In genomic region chr1:180188103-180188506, GRCh38 we compare ENCODE assay signal across 9 cellular contexts. TPM values are rescaled to one million over a fixed set of nuclear protein-coding genes. Genes with fewer than 3 reads are reported as not detected.
DNase-seq lines count a peak whose midpoint lies in the region; ATAC-seq and TF ChIP-seq lines count a peak whose summit lies in the region.
"Had no signal": no experiment of that assay in that cellular context is flagged by ENCODE, and none has a peak within 500 bp of the region (broad histone marks: within the 10 kb centered on the region; RNA-seq: fewer than 3 reads in every experiment).

No MANE protein-coding gene starts in this region.

- intact Hi-C loops in HCT116 (cut with micrococcal nuclease) = loop anchor here (1.0 to 5.0 kb wide), 4 partner anchors 64 to 294 kb away; no protein-coding TSS in a partner anchor
- intact Hi-C loops in CD4-positive, alpha-beta T cell (cut with DNase I, micrococcal nuclease) = loop anchor here in 1 of 2 experiments (5.0 to 10.0 kb wide), 2 partner anchors 227 to 289 kb away; no protein-coding TSS in a partner anchor

- H3K4me3 Mint-ChIP-seq in mesothelial cell of epicardium = no peak overlapping the region
- no peak overlapping the region for H3K4me3 Mint-ChIP-seq in CD4-positive, alpha-beta T cell

- CTCF ChIA-PET in HCT116 (lab: Charles Lee) = interaction anchor here (0.6 to 2.0 kb wide), 22 partner anchors 9 to 484 kb away, joined by 3 to 15 read pairs (median 4); partner anchors contain the start of genes ACBD6 and QSOX1
- CTCF ChIA-PET in CD4-positive, alpha-beta T cell (lab: Charles Lee) = interaction anchor here (1.4 kb wide), 1 partner anchor 9 kb away, joined by 4 read pairs; no protein-coding TSS in a partner anchor

- H3K27me3 Mint-ChIP-seq in mesothelial cell of epicardium (ENCODE audit: low read depth) = no peaks in the 10 kb centered on the region
- no peaks in the 10 kb centered on the region for H3K27me3 Mint-ChIP-seq in CD4-positive, alpha-beta T cell

- no peaks in the 10 kb centered on the region for H3K9me2 ChIP-seq in HCT116 (ENCODE audit: insufficient read depth)

- H3K9ac ChIP-seq in HCT116 (ENCODE audit: low read length) = no peak overlapping the region

- no peaks in the 10 kb centered on the region for H3K9me3 ChIP-seq in HCT116 (ENCODE audit: control insufficient read depth in 1 of 2, insufficient read depth in 1 of 2, low read depth in 1 of 2, low read length in 2 of 2)
- H3K9me3 ChIP-seq in CD4-positive, alpha-beta T cell (ENCODE audit: control insufficient read depth, low read length) = no peaks in the 10 kb centered on the region

- H3K79me2 ChIP-seq in HCT116 (ENCODE audit: insufficient read depth, low read length) = no peaks in the 10 kb centered on the region

- ATAC-seq in HCT116 (peak; percentile 97), GM21423 (IDR thresholded peaks at IDR 0.05; ENCODE audit: unreplicated experiment) (no peak)
- no peak for ATAC-seq in CD4-positive, alpha-beta T cell (ENCODE audit: poor library complexity)

- H4K20me1 ChIP-seq in HCT116 (ENCODE audit: insufficient read depth) = no peaks in the 10 kb centered on the region

- H3K36me3 Mint-ChIP-seq in mesothelial cell of epicardium = peaks cover 17% of the 10 kb centered on the region
- H3K36me3 Mint-ChIP-seq in CD4-positive, alpha-beta T cell (ENCODE audit: low read depth) = peaks cover 77% of the 10 kb centered on the region

- H3K4me2 ChIP-seq in HCT116 (ENCODE audit: low read length) = no peak overlapping the region

- H3K9me3 Mint-ChIP-seq in mesothelial cell of epicardium = no peaks in the 10 kb centered on the region
- H3K9me3 Mint-ChIP-seq in CD4-positive, alpha-beta T cell = no peaks in the 10 kb centered on the region

- DNase-seq in DMS114 treated with DMSO at 0.1 percent for 48 hours (lab: John Stamatoyannopoulos, UW; ENCODE audit: unreplicated experiment) (peak; percentile 60), HCT116 (ENCODE audit: low read depth, low spot score) (no peak), NCI-H82 treated with DMSO at 0.1 percent for 48 hours (lab: John Stamatoyannopoulos, UW; ENCODE audit: unreplicated experiment) (peak; percentile 91), dermis blood vessel endothelial cell (peak; percentile 78), mesothelial cell of epicardium (ENCODE audit: low spot score in 2 of 2, unreplicated experiment in 2 of 2) (peak in 1 of 2 experiments; percentile 72)
- no peak for DNase-seq in CD4-positive, alpha-beta T cell
- no peak for DNase-seq in activated CD8-positive, alpha-beta memory T cell treated with anti-CD3 and anti-CD28 coated beads, Interleukin-2, amount 50 U/mL, for 4 hours

- H3K4me1 Mint-ChIP-seq in mesothelial cell of epicardium = no peaks in the 10 kb centered on the region
- no peaks in the 10 kb centered on the region for H3K4me1 Mint-ChIP-seq in CD4-positive, alpha-beta T cell (ENCODE audit: low read depth)

- no peaks in the 10 kb centered on the region for H3K4me1 ChIP-seq in HCT116 (ENCODE audit: control insufficient read depth in 1 of 2, insufficient read depth in 2 of 2, low read length in 2 of 2)

- H3K27ac ChIP-seq in HCT116 (ENCODE audit: low read depth, low read length) = no peak overlapping the region
- no peak overlapping the region for H3K27ac ChIP-seq in CD4-positive, alpha-beta T cell (ENCODE audit: low read depth, low read length)

- H3K27ac Mint-ChIP-seq in mesothelial cell of epicardium = no peak overlapping the region
- H3K27ac Mint-ChIP-seq in CD4-positive, alpha-beta T cell = no peak overlapping the region

- TF ChIP-seq RAD21 in HCT116 (IDR thresholded peaks at IDR 0.05; ENCODE audit: low read depth) = peak; percentile 83

- no peak for TF ChIP-seq POLR2A in HCT116 (IDR thresholded peaks at IDR 0.05; ENCODE audit: borderline replicate concordance, extremely low read depth, insufficient read depth, insufficient read length)

- no TSS peak for BruUV-seq in HCT116 (replicated peaks; lab: Mats Ljungman, UMichigan)

- RAD21 ChIA-PET in HCT116 (lab: Charles Lee; ENCODE audit: low non-redundant PET in 1 of 2, low total read pairs in 2 of 2, uncharacterized antibody in 2 of 2, unreplicated experiment in 2 of 2) = interaction anchor here (0.7 to 1.1 kb wide), 6 partner anchors 9 to 228 kb away, joined by 3 to 5 read pairs (median 4); no protein-coding TSS in a partner anchor

- no peak overlapping the region for H2AFZ ChIP-seq in HCT116 (ENCODE audit: low read depth, low read length, poor library complexity, severe bottlenecking)

- TF ChIP-seq CTCF in HCT116 (IDR thresholded peaks at IDR 0.05 in 2 of 3, conservative IDR thresholded peaks at IDR 0.05 in 1 of 3; ENCODE audit: borderline replicate concordance in 1 of 3, insufficient read depth in 1 of 3, low read depth in 2 of 3, low read length in 2 of 3) = peak; percentile 52 to 86 (median 82)
- peak; percentile 65 for TF ChIP-seq CTCF in mesothelial cell of epicardium (IDR thresholded peaks at IDR 0.05; ENCODE audit: unreplicated experiment)
- no peak for TF ChIP-seq CTCF in CD4-positive, alpha-beta T cell (IDR thresholded peaks at IDR 0.05)

- H3K4me3 ChIP-seq in HCT116 (replicated peaks in 1 of 2; ENCODE audit: low read depth in 1 of 2, low read length in 2 of 2) = no peak overlapping the region

- POLR2A ChIA-PET in HCT116 (lab: Charles Lee) = interaction anchor here (0.9 kb wide), 1 partner anchor 43 kb away, joined by 3 read pairs; no protein-coding TSS in a partner anchor
- POLR2A ChIA-PET in CD4-positive, alpha-beta T cell (lab: Charles Lee) = no interaction called here

- H3K36me3 ChIP-seq in HCT116 (ENCODE audit: control insufficient read depth in 1 of 2, insufficient read depth in 2 of 2, low read length in 2 of 2) = peaks cover 2 to 6% of the 10 kb centered on the region in 2 experiments; a peak in 3 of 4 replicates

- H3K27me3 ChIP-seq in HCT116 (ENCODE audit: insufficient read depth, low read length) = no peaks in the 10 kb centered on the region
- no peaks in the 10 kb centered on the region for H3K27me3 ChIP-seq in CD4-positive, alpha-beta T cell (ENCODE audit: control insufficient read depth, insufficient read depth, low read length)

TF ChIP-seq in HCT116, 20 proteins besides CTCF, POLR2A, EP300 and RAD21 (continues in another document):
- no peak for TF ChIP-seq EGR1 (IDR thresholded peaks at IDR 0.05; ENCODE audit: low read depth)
- TF ChIP-seq CEBPB (IDR thresholded peaks at IDR 0.05; ENCODE audit: low read depth) = no peak
- TF ChIP-seq FOSL1 (IDR thresholded peaks at IDR 0.05; ENCODE audit: low read depth) = no peak
- TF ChIP-seq ZFX (IDR thresholded peaks at IDR 0.05) = no peak
- no peak for TF ChIP-seq ATF3 (IDR thresholded peaks at IDR 0.05)
- TF ChIP-seq ZBTB33 (IDR thresholded peaks at IDR 0.05; ENCODE audit: extremely low read depth, insufficient replicate concordance, low read length) = no peak
- no peak for TF ChIP-seq REST (IDR thresholded peaks at IDR 0.05; ENCODE audit: low read depth)
- no peak for TF ChIP-seq ZNF274 (IDR thresholded peaks at IDR 0.05; ENCODE audit: low read depth, low read length)
- TF ChIP-seq SIN3A (IDR thresholded peaks at IDR 0.05; ENCODE audit: low read depth) = no peak
- no peak for TF ChIP-seq JUND (IDR thresholded peaks at IDR 0.05)

RNA-seq across cellular contexts. Expression of gene QSOX1, which starts 33.4 kb away (rescaled TPM):
- total RNA-seq in HCT116 (2021; ENCODE audit: unreplicated experiment) = 89.2 TPM
- polyA plus RNA-seq in HCT116 (2012) = 111 and 113 TPM in 2 replicates
- 100 and 121 TPM in 2 replicates for total RNA-seq in dermis blood vessel endothelial cell
- total RNA-seq in mesothelial cell of epicardium = 70.6 to 72.4 TPM (median 71.7 TPM) in 3 replicates
- 10 to 100 TPM; 13.7 to 14.3 TPM for total RNA-seq in CD4-positive, alpha-beta T cell

RNA-seq across cellular contexts. Expression of gene LHX4, which starts 42.0 kb away (rescaled TPM):
- total RNA-seq in HCT116 (2021; ENCODE audit: unreplicated experiment) = 0.44 TPM
- 0.31 TPM in 2 replicates for polyA plus RNA-seq in HCT116 (2012)
- total RNA-seq in dermis blood vessel endothelial cell = not detected in 2 replicates
- total RNA-seq in mesothelial cell of epicardium = 0.54 to 0.59 TPM (median 0.55 TPM) in 3 replicates
- under 1 TPM in 1 of 2 experiments, not detected in 1; 0.03 TPM for total RNA-seq in CD4-positive, alpha-beta T cell
- total RNA-seq: T-helper 2 cell treated with Interferon-gamma antibody and Interleukin-4, amounts not matched to agents 100 ng/mL and 5 ng/mL, for 36 hours had no signal

Comparison
In these comparisons a context has a peak if more than half of its experiments do, and no peak if none do; other contexts are left out.
1. DNase-seq: peak in DMS114 treated with DMSO at 0.1 percent for 48 hours (single experiment), NCI-H82 treated with DMSO at 0.1 percent for 48 hours (single experiment) and dermis blood vessel endothelial cell (single experiment); none in HCT116 (single experiment), CD4-positive, alpha-beta T cell (0 of 10) and activated CD8-positive, alpha-beta memory T cell treated with anti-CD3 and anti-CD28 coated beads, Interleukin-2, amount 50 U/mL, for 4 hours (single experiment).